16 cellular contexts compared by ENCODE assay signal in the genomic region with DNA sequence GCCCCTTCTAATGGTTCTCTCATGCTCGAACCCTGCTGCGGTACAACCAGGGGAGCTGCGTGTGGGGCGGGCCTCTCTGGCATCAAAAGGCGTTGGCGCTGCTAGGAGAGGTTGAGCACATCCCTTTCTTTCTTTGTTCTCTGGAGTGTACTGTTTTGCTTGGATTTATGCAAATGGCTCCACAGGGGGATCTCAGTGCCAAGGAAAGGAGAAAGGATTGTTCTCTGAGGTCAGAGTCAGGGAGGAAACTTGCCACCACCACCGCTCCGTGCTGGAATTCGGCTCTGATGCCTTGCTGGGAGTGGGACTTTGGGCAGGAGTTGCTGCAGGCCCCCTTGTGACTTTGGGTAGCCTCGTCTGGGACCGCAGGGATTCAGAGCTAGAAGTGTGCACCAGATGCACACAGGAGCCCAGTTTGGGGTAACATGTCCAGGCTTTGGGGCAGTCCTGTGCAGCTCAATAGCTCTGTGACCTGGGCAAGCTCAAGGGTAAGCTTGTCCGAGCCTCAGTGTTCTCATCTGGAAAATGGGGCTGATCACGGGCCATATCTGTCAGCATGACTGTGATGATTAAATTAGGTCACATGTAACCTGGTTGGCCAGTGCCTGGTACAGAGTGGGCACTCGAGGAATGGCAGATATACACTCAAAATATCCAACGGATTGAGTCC.
"Had no signal": no experiment of that assay in that cellular context is flagged by ENCODE, and none has a peak within 500 bp of the region (broad histone marks: within the 10 kb centered on the region; RNA-seq: fewer than 3 reads in every experiment).

No MANE protein-coding gene starts in this region.

- H3K4me1 ChIP-seq: adrenal gland, pancreas had no signal

- H3K4me3 ChIP-seq: adrenal gland, cardiac muscle cell, dorsolateral prefrontal cortex, lung, pancreas, thoracic aorta had no signal

- H3K36me3 ChIP-seq: adrenal gland, cardiac muscle cell, pancreas, thoracic aorta had no signal

- H3K4me3 Mint-ChIP-seq: activated T-cell treated with anti-CD3 and anti-CD28 coated beads, Interleukin-2, amount 50 U/mL, for 24 hours; neural crest cell had no signal

- H3K9me3 ChIP-seq: adrenal gland, pancreas, thoracic aorta had no signal

- ATAC-seq: esophagus mucosa, pancreas had no signal

- H3K27ac Mint-ChIP-seq: activated T-cell treated with anti-CD3 and anti-CD28 coated beads, Interleukin-2, amount 50 U/mL, for 24 hours had no signal

- H3K27me3 ChIP-seq: adrenal gland, pancreas had no signal

- DNase-seq: activated CD4-positive, alpha-beta T cell treated with anti-CD3 and anti-CD28 coated beads for 1 hour; activated CD4-positive, alpha-beta T cell treated with anti-CD3 and anti-CD28 coated beads, Interleukin-2, amount 50 U/mL, for 4 hours; activated effector memory CD4-positive, alpha-beta T cell treated with Interleukin-2 at 50 U/mL for 16 hours; activated naive CD4-positive, alpha-beta T cell treated with anti-CD3 and anti-CD28 coated beads, Interleukin-2, amount 50 U/mL, for 16 hours; activated T-cell treated with anti-CD3 and anti-CD28 coated beads, Interleukin-2, amount 50 U/mL, for 24 hours; adrenal gland; dorsolateral prefrontal cortex; pancreas; stimulated activated CD4-positive, alpha-beta T cell treated with anti-CD3 and anti-CD28 coated beads, Interleukin-2, amount 100 ng/mL, for 24 hours; T-helper 1 cell; T1000 had no signal

- H3K9me3 Mint-ChIP-seq: activated T-cell treated with anti-CD3 and anti-CD28 coated beads, Interleukin-2, amount 50 U/mL, for 24 hours had no signal

- H3K27ac ChIP-seq: adrenal gland, cardiac muscle cell, dorsolateral prefrontal cortex, pancreas, thoracic aorta had no signal
